Comparison of ENCODE assay signal across 28 cellular contexts in genomic region chr12:66459944-66460482, GRCh38.
"Had no signal": no experiment of that assay in that cellular context is flagged by ENCODE, and none has a peak within 500 bp of the region (broad histone marks: within the 10 kb centered on the region; RNA-seq: fewer than 3 reads in every experiment).

No MANE protein-coding gene starts in this region.

- ATAC-seq: naive thymus-derived CD4-positive, alpha-beta T cell; naive thymus-derived CD8-positive, alpha-beta T cell; natural killer cell; natural killer cell treated with Interleukin-12 subunit alpha and Interleukin-12 subunit beta and Interleukin-15 and Interleukin-18, amount 100 ng/mL, for 72 hours; pancreas; psoas muscle; right cardiac atrium; sciatic nerve had no signal

- H3K4me1 ChIP-seq: neural progenitor cell, pancreas, parathyroid adenoma, prostate gland, psoas muscle, right atrium auricular region, sigmoid colon, spleen had no signal

- H3K4me2 ChIP-seq: neural progenitor cell, smooth muscle cell had no signal

- H3K36me3 ChIP-seq: neural progenitor cell, neutrophil, ovary, pancreas, prostate gland, right atrium auricular region, sigmoid colon, spleen had no signal

- H2AFZ ChIP-seq: neural progenitor cell, parathyroid adenoma had no signal

- DNase-seq: naive thymus-derived CD4-positive, alpha-beta T cell; naive thymus-derived CD8-positive, alpha-beta T cell; natural killer cell; nephron progenitor cell; nucleus accumbens; occipital lobe; ovary; pancreas; posterior cingulate gyrus; psoas muscle; retina; right cardiac atrium; sigmoid colon; small intestine; spleen; stimulated activated CD4-positive, alpha-beta T cell treated with anti-CD3 and anti-CD28 coated beads, Interleukin-12 subunit alpha, Interleukin-12 subunit beta, amount 100 ng/mL, for 4 hours; stimulated activated CD4-positive, alpha-beta T cell treated with anti-CD3 and anti-CD28 coated beads, Interleukin-15, amount 100 ng/mL, for 24 hours; stimulated activated CD4-positive, alpha-beta T cell treated with anti-CD3 and anti-CD28 coated beads, Interleukin-1b, Interleukin-23, amount 100 ng/mL, for 48 hours; stimulated activated CD4-positive, alpha-beta T cell treated with anti-CD3 and anti-CD28 coated beads, Interleukin-2, amount 100 ng/mL, for 24 hours had no signal

- H3K27me3 ChIP-seq: neural progenitor cell, neutrophil, ovary, pancreas, right atrium auricular region, sigmoid colon, spleen had no signal

- H3K9me3 ChIP-seq: neutrophil, ovary, pancreas, prostate gland, psoas muscle, right atrium auricular region, sigmoid colon, spleen had no signal

- FAIRE-seq: pancreas, small intestine had no signal

- H3K27ac ChIP-seq: neural progenitor cell, neutrophil, ovary, pancreas, parathyroid adenoma, prostate gland, psoas muscle, right atrium auricular region, sigmoid colon, skin epidermis, spleen had no signal

- H3K4me3 ChIP-seq: neural progenitor cell, ovary, pancreas, prostate gland, psoas muscle, right atrium auricular region, sigmoid colon, skin epidermis, smooth muscle cell, spleen had no signal

- H3K79me2 ChIP-seq: parathyroid adenoma had no signal

- H3K9ac ChIP-seq: neural progenitor cell, parathyroid adenoma had no signal
